In genomic region chr12:34350092-34351041, GRCh38 we compare ENCODE assay signal across 14 cellular contexts.
"Had no signal": no experiment of that assay in that cellular context is flagged by ENCODE, and none has a peak within 500 bp of the region (broad histone marks: within the 10 kb centered on the region; RNA-seq: fewer than 3 reads in every experiment).

No MANE protein-coding gene starts in this region.

- DNase-seq: activated B cell treated with CpG ODN at 0.5 μM for 24 hours; activated CD4-positive, alpha-beta T cell treated with anti-CD3 and anti-CD28 coated beads for 48 hours; activated CD8-positive, alpha-beta T cell treated with anti-CD3 and anti-CD28 coated beads for 36 hours; activated naive CD4-positive, alpha-beta T cell treated with Interleukin-2 at 50 U/mL for 16 hours; activated T-cell treated with anti-CD3 and anti-CD28 coated beads, Interleukin-2, amount 50 U/mL, for 1 hour; body of pancreas; foreskin fibroblast; mucosa of descending colon; naive B cell; transverse colon had no signal

- H3K27me3 ChIP-seq: body of pancreas, hepatocyte, suprapubic skin, transverse colon, vagina had no signal

- ATAC-seq: activated CD8-positive, alpha-beta T cell treated with anti-CD3 and anti-CD28 coated beads for 36 hours; body of pancreas; mucosa of descending colon had no signal

- FAIRE-seq: TTC549 had no signal

- H3K36me3 ChIP-seq: suprapubic skin, transverse colon, vagina had no signal

- H3K4me1 ChIP-seq: body of pancreas, suprapubic skin, transverse colon, vagina had no signal

- H3K4me2 ChIP-seq: hepatocyte had no signal

- H3K4me3 ChIP-seq: body of pancreas, hepatocyte, mucosa of descending colon, suprapubic skin, transverse colon, vagina had no signal

- H3K27ac ChIP-seq: body of pancreas, hepatocyte, suprapubic skin, transverse colon, vagina had no signal
